ENCODE assay signal across 15 cellular contexts in genomic region chr15:83538682-83539081, GRCh38.
DNase-seq lines count a peak whose midpoint lies in the region; ATAC-seq, FAIRE-seq and TF ChIP-seq lines count a peak whose summit lies in the region.
"Had no signal": no experiment of that assay in that cellular context is flagged by ENCODE, and none has a peak within 500 bp of the region (broad histone marks: within the 10 kb centered on the region; RNA-seq: fewer than 3 reads in every experiment).

No MANE protein-coding gene starts in this region.

- in situ Hi-C loops in HepG2 (cut with HindIII; ENCODE audit: extremely low pct_ligation_motif_present, low pct_unique_long_range_greater_than_20kb) = no loop called here

- H3K4me1 ChIP-seq in HepG2 (ENCODE audit: insufficient read depth, low read length) (no peaks in the 10 kb centered on the region), right lobe of liver (no peaks in the 10 kb centered on the region)
- H3K4me1 ChIP-seq: BLaER1 treated with 17β-estradiol and CSF1 and Interleukin-3, amounts not matched to agents 10 nM and 100 nM had no signal

- H3K4me3 ChIP-seq in HepG2 (replicated peaks in 1 of 3; ENCODE audit: insufficient read depth in 1 of 3, low read depth in 2 of 3, low read length in 3 of 3) (no peak overlapping the region), right lobe of liver (no peak overlapping the region), fibroblast of the aortic adventitia (ENCODE audit: low read depth, low read length) (no peak overlapping the region)
- H3K4me3 ChIP-seq: BLaER1 treated with 17β-estradiol and CSF1 and Interleukin-3, amounts not matched to agents 10 nM and 100 nM; GM23338 had no signal

- no peaks in the 10 kb centered on the region for H3K9me3 ChIP-seq in HepG2 (ENCODE audit: low read length)
- no peaks in the 10 kb centered on the region for H3K9me3 ChIP-seq in right lobe of liver

- no peak overlapping the region for H3K9ac ChIP-seq in HepG2 (ENCODE audit: insufficient read depth, low read depth, low read length)
- H3K9ac ChIP-seq: BLaER1 treated with 17β-estradiol and CSF1 and Interleukin-3, amounts not matched to agents 10 nM and 100 nM had no signal

- CTCF ChIA-PET in HepG2 (lab: Yijun Ruan, JAX; ENCODE audit: low intra/inter-chr PET ratio, low total read pairs) = no interaction called here

- intact Hi-C loops in HepG2 (cut with micrococcal nuclease; ENCODE audit: unreplicated experiment) = no loop called here
- intact Hi-C loops in right lobe of liver (cut with DNase I) = no loop called here

- POLR2A ChIA-PET in HepG2 (lab: Yijun Ruan, JAX) = no interaction called here

- no peak overlapping the region for H2AFZ ChIP-seq in HepG2 (ENCODE audit: low read length)
- H2AFZ ChIP-seq: GM23338 had no signal

- DNase-seq in HepG2 (ENCODE audit: low spot score) (no peak), right lobe of liver (no peak), caudate nucleus (lab: John Stamatoyannopoulos, UW) (no peak), fibroblast of the aortic adventitia (ENCODE audit: low read depth) (peak; percentile 19), SHP77 treated with DMSO at 0.1 percent for 48 hours (lab: John Stamatoyannopoulos, UW) (no peak), NCI-H1694 treated with DMSO at 0.1 percent for 48 hours (lab: John Stamatoyannopoulos, UW) (no peak)
- no peak for DNase-seq in activated CD4-positive, alpha-beta T cell treated with anti-CD3 and anti-CD28 coated beads, Interleukin-2, amount 50 U/mL, for 4 hours
- DNase-seq: Calu3; CD4-positive, CD25-positive, alpha-beta regulatory T cell; DMS79; H9 had no signal

- no peaks in the 10 kb centered on the region for H3K27me3 ChIP-seq in HepG2 (ENCODE audit: control insufficient read depth in 1 of 2, insufficient read depth in 2 of 2, low read length in 2 of 2)
- H3K27me3 ChIP-seq in right lobe of liver = no peaks in the 10 kb centered on the region
- H3K27me3 ChIP-seq: BLaER1 treated with 17β-estradiol and CSF1 and Interleukin-3, amounts not matched to agents 10 nM and 100 nM had no signal

- no peaks in the 10 kb centered on the region for H4K20me1 ChIP-seq in HepG2 (ENCODE audit: insufficient read depth, low read length)
- H4K20me1 ChIP-seq: BLaER1 treated with 17β-estradiol and CSF1 and Interleukin-3, amounts not matched to agents 10 nM and 100 nM had no signal

- H3K79me2 ChIP-seq in HepG2 (ENCODE audit: insufficient read depth, low read length) = no peaks in the 10 kb centered on the region

- FAIRE-seq in HepG2 (lab: Jason Lieb, UNC) = no peak
- FAIRE-seq: GM12891 had no signal

- no peak for ATAC-seq in HepG2
- ATAC-seq in right lobe of liver = no peak
- ATAC-seq: GM23338 had no signal

- TF ChIP-seq EP300 in HepG2 (IDR thresholded peaks at IDR 0.05; ENCODE audit: low read depth in 2 of 2, low read length in 2 of 2) (no peak), HepG2 (CRISPR knock-in tag; IDR thresholded peaks at IDR 0.05; ENCODE audit: borderline replicate concordance) (no peak)

- TF ChIP-seq CTCF in HepG2 (CRISPR knock-in tag; IDR thresholded peaks at IDR 0.05) = no peak
- no peak for TF ChIP-seq CTCF in right lobe of liver (IDR thresholded peaks at IDR 0.05)
- no peak for TF ChIP-seq CTCF in fibroblast of the aortic adventitia (IDR thresholded peaks at IDR 0.05; ENCODE audit: insufficient read depth, low read length)

- H3K27ac ChIP-seq in HepG2 (ENCODE audit: extremely low read length, insufficient read depth, low read length) (no peak overlapping the region), right lobe of liver (no peak overlapping the region), caudate nucleus (ENCODE audit: low read depth, low read length) (peak overlapping the region; percentile 69)
- H3K27ac ChIP-seq: 22Rv1; BLaER1 treated with 17β-estradiol and CSF1 and Interleukin-3, amounts not matched to agents 10 nM and 100 nM had no signal

- BruUV-seq in HepG2 (replicated peaks; lab: Mats Ljungman, UMichigan) = no TSS peak

- H3K4me2 ChIP-seq in HepG2 (ENCODE audit: low read depth, low read length) = no peak overlapping the region
- H3K4me2 ChIP-seq: BLaER1 treated with 17β-estradiol and CSF1 and Interleukin-3, amounts not matched to agents 10 nM and 100 nM; GM23338 had no signal

- no peak for TF ChIP-seq RAD21 in HepG2 (CRISPR knock-in tag; IDR thresholded peaks at IDR 0.05)

- H3K36me3 ChIP-seq in HepG2 (replicated peaks in 1 of 2; ENCODE audit: control insufficient read depth in 1 of 2, insufficient read depth in 2 of 2, low read length in 2 of 2) = no peaks in the 10 kb centered on the region
- H3K36me3 ChIP-seq in right lobe of liver = no peaks in the 10 kb centered on the region
- H3K36me3 ChIP-seq: BLaER1 treated with 17β-estradiol and CSF1 and Interleukin-3, amounts not matched to agents 10 nM and 100 nM had no signal

- no peak for TF ChIP-seq POLR2A in HepG2 (IDR thresholded peaks at IDR 0.05; ENCODE audit: insufficient read depth in 1 of 2, low read depth in 2 of 2, low read length in 2 of 2)
- no peak for TF ChIP-seq POLR2A in right lobe of liver (IDR thresholded peaks at IDR 0.05)

TF ChIP-seq in HepG2, 621 proteins besides CTCF, POLR2A, EP300 and RAD21:
- TF ChIP-seq MAFK (conservative IDR thresholded peaks at IDR 0.05 in 1 of 2, IDR thresholded peaks at IDR 0.05 in 1 of 2; ENCODE audit: low read length in 2 of 2) (peak; percentile 35 to 50; a peak in 3 of 4 replicates), ZBTB20 (CRISPR knock-in tag; IDR thresholded peaks at IDR 0.05; ENCODE audit: borderline replicate concordance, low read depth) (no peak), NFE2L2 (IDR thresholded peaks at IDR 0.05; ENCODE audit: low read length) (peak; percentile 77), NR0B2 (CRISPR knock-in tag; IDR thresholded peaks at IDR 0.05) (no peak), SP5 (CRISPR knock-in tag; IDR thresholded peaks at IDR 0.05; ENCODE audit: borderline replicate concordance, low read depth) (no peak), ZNF432 (CRISPR knock-in tag; IDR thresholded peaks at IDR 0.05; ENCODE audit: borderline replicate concordance) (no peak), EHMT2 (IDR thresholded peaks at IDR 0.05; ENCODE audit: borderline replicate concordance, low read depth, low read length) (no peak), PRDM15 (CRISPR knock-in tag; IDR thresholded peaks at IDR 0.05) (no peak), ZNF562 (CRISPR knock-in tag; IDR thresholded peaks at IDR 0.05; ENCODE audit: borderline replicate concordance) (no peak)
